Comparison of ENCODE assay signal across 9 cellular contexts in genomic region chr11:32641361-32641760, GRCh38.
"Had no signal": no experiment of that assay in that cellular context is flagged by ENCODE, and none has a peak within 500 bp of the region (broad histone marks: within the 10 kb centered on the region; RNA-seq: fewer than 3 reads in every experiment).

No MANE protein-coding gene starts in this region.

- H2AFZ ChIP-seq: GM23338 had no signal

- H3K27ac Mint-ChIP-seq: GM23338, H9, IgD-negative memory B cell had no signal

- ATAC-seq: GM23338 had no signal

- H3K4me3 ChIP-seq: GM23338 had no signal

- H3K27ac ChIP-seq: HL-60, KMS-11 had no signal

- DNase-seq: H9, HCEC 1CT, Karpas-422 had no signal

- H3K9me3 Mint-ChIP-seq: GM23338, H9, IgD-negative memory B cell had no signal

- H3K4me1 Mint-ChIP-seq: GM23338, H9, IgD-negative memory B cell had no signal

- H3K4me2 ChIP-seq: GM23338, KMS-11 had no signal

- FAIRE-seq: H1, H54 had no signal

- H3K9ac ChIP-seq: KMS-11 had no signal

- H3K4me3 Mint-ChIP-seq: GM23338, H9, IgD-negative memory B cell had no signal
